11 cellular contexts compared by ENCODE assay signal in the genomic region with DNA sequence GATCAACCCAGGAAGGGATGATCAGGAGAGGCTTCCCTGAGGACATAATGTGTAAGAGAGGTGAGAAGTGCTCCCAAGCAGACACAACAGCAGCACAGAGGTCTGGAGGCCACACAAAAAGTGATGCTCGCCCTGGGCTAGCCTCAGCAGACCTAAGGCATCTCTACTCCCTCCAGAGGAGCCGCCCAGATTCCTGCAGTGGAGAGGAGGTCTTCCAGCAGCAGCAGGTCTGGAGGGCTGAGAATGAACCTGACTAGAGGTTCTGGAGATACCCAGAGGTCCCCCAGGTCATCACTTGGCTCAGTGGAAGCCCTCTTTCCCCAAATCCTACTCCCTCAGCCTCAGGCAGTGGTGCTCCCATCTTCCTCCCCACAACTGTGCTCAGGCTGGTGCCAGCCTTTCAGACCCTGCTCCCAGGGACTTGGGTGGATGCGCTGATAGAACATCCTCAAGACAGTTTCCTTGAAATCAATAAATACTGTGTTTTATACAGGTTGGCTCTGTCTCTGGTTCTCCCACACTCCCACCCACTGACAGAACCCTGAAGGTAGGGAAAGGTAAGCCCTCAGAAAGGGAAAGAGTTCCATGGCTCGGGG. TPM values are rescaled to one million over a fixed set of nuclear protein-coding genes. Genes with fewer than 3 reads are reported as not detected.
"Had no signal": no experiment of that assay in that cellular context is flagged by ENCODE, and none has a peak within 500 bp of the region (broad histone marks: within the 10 kb centered on the region; RNA-seq: fewer than 3 reads in every experiment).

No MANE protein-coding gene starts in this region.

- H3K27ac ChIP-seq: suprapubic skin, upper lobe of right lung had no signal

- H3K9me3 ChIP-seq: suprapubic skin, upper lobe of right lung had no signal

- DNase-seq: cortex of kidney, upper lobe of right lung had no signal

- H3K36me3 ChIP-seq: upper lobe of right lung had no signal

- H3K4me3 ChIP-seq: lung, suprapubic skin, upper lobe of right lung had no signal

- H3K27ac Mint-ChIP-seq: activated CD4-positive, alpha-beta memory T cell treated with anti-CD3 and anti-CD28 coated beads for 36 hours; activated naive CD4-positive, alpha-beta T cell treated with anti-CD3 and anti-CD28 coated beads, Interleukin-2, amount 50 U/mL, for 24 hours; nephron had no signal

- H3K36me3 Mint-ChIP-seq: activated CD4-positive, alpha-beta memory T cell treated with anti-CD3 and anti-CD28 coated beads for 36 hours; activated naive CD4-positive, alpha-beta T cell treated with anti-CD3 and anti-CD28 coated beads, Interleukin-2, amount 50 U/mL, for 24 hours had no signal

- H3K9me3 Mint-ChIP-seq: activated CD4-positive, alpha-beta memory T cell treated with anti-CD3 and anti-CD28 coated beads for 36 hours; activated naive CD4-positive, alpha-beta T cell treated with anti-CD3 and anti-CD28 coated beads, Interleukin-2, amount 50 U/mL, for 24 hours; nephron had no signal

- H3K4me3 Mint-ChIP-seq: activated CD4-positive, alpha-beta memory T cell treated with anti-CD3 and anti-CD28 coated beads for 36 hours; activated naive CD4-positive, alpha-beta T cell treated with anti-CD3 and anti-CD28 coated beads, Interleukin-2, amount 50 U/mL, for 24 hours; nephron had no signal

- H3K4me1 Mint-ChIP-seq: activated naive CD4-positive, alpha-beta T cell treated with anti-CD3 and anti-CD28 coated beads, Interleukin-2, amount 50 U/mL, for 24 hours had no signal

RNA-seq across cellular contexts. Expression of a gene that starts 5.0 kb away (rescaled TPM):
- total RNA-seq: activated CD4-positive, alpha-beta memory T cell treated with anti-CD3 and anti-CD28 coated beads for 36 hours; left cardiac atrium; occipital lobe; pulmonary artery endothelial cell had no signal

RNA-seq across cellular contexts. Expression of a gene that starts 6.8 kb away (rescaled TPM):
- total RNA-seq: activated CD4-positive, alpha-beta memory T cell treated with anti-CD3 and anti-CD28 coated beads for 36 hours; epithelial cell of proximal tubule had no signal

RNA-seq across cellular contexts. Expression of a gene that starts 26.4 kb away (rescaled TPM):
- total RNA-seq: activated CD4-positive, alpha-beta memory T cell treated with anti-CD3 and anti-CD28 coated beads for 36 hours; left cardiac atrium; occipital lobe; pulmonary artery endothelial cell; upper lobe of right lung had no signal

RNA-seq across cellular contexts. Expression of a gene that starts 31.1 kb away (rescaled TPM):
- total RNA-seq: activated CD4-positive, alpha-beta memory T cell treated with anti-CD3 and anti-CD28 coated beads for 36 hours; epithelial cell of proximal tubule; left cardiac atrium; occipital lobe; pulmonary artery endothelial cell; upper lobe of right lung had no signal
